Comparison of ENCODE assay signal across 8 cellular contexts in genomic region chr17:81040791-81041337, GRCh38. TPM values are rescaled to one million over a fixed set of nuclear protein-coding genes. Genes with fewer than 3 reads are reported as not detected.
DNase-seq lines count a peak whose midpoint lies in the region; ATAC-seq and TF ChIP-seq lines count a peak whose summit lies in the region.

No MANE protein-coding gene starts in this region.

- 66 to 74% (median 70%) methylated on average over 6 of the region's 6 CpGs for WGBS in heart left ventricle, 4 donors
- 53% methylated on average over 6 of the region's 6 CpGs; no CpG with 5 or more reads in 1 of the 2 donors for WGBS in transverse colon (ENCODE audit: low coverage in 1 of 2), 2 donors

- H3K4me1 ChIP-seq in heart left ventricle (peaks cover 12 to 90% (median 67%) of the 10 kb centered on the region in 12 donors), transverse colon (peaks cover 29 to 77% (median 53%) of the 10 kb centered on the region in 4 donors)

- TF ChIP-seq POLR2A in heart left ventricle (IDR thresholded peaks at IDR 0.05) = no peak
- no peak for TF ChIP-seq POLR2A in transverse colon (IDR thresholded peaks at IDR 0.05)

- H3K9ac ChIP-seq in SK-N-MC (ENCODE audit: insufficient read length) = no peak overlapping the region

- ATAC-seq in heart left ventricle = no peak
- no peak for ATAC-seq in Right ventricle myocardium inferior
- no peak for ATAC-seq in HG03196 (IDR thresholded peaks at IDR 0.05; ENCODE audit: unreplicated experiment)
- no peak for ATAC-seq in HG03045 (IDR thresholded peaks at IDR 0.05; ENCODE audit: unreplicated experiment)

- TF ChIP-seq CTCF in heart left ventricle (IDR thresholded peaks at IDR 0.05) (peak in 8 of 12 donors; percentile 7 to 35 (median 25)), fibroblast of pulmonary artery (IDR thresholded peaks at IDR 0.05; ENCODE audit: low read length, missing control alignments) (peak; percentile 52), transverse colon (IDR thresholded peaks at IDR 0.05) (peak in 3 of 5 experiments; percentile 14 to 26 (median 14))

- TF ChIP-seq EP300 in transverse colon (IDR thresholded peaks at IDR 0.05; ENCODE audit: low read depth) = no peak

- in situ Hi-C loops in transverse colon (cut with MboI; ENCODE audit: low pct_ligation_motif_present in 1 of 4, low pct_unique_long_range_greater_than_20kb in 1 of 4, low sequenced_read_pairs in 3 of 4) = no loop called here

- intact Hi-C loops in heart left ventricle (cut with DNase I) = no loop called here
- intact Hi-C loops in Right ventricle myocardium inferior (cut with DNase I) = no loop called here
- intact Hi-C loops in transverse colon (cut with DNase I; ENCODE audit: low total_unique reads) = no loop called here

- peak overlapping the region in 1 of 12 donors; percentile 35 for H3K27ac ChIP-seq in heart left ventricle
- no peak overlapping the region for H3K27ac ChIP-seq in SK-N-MC
- peak overlapping the region in 3 of 4 donors; percentile 8 to 36 (median 16) for H3K27ac ChIP-seq in transverse colon

- no peak overlapping the region for H3K4me3 ChIP-seq in heart left ventricle
- H3K4me3 ChIP-seq in SK-N-MC = peak overlapping the region; percentile 37; the same call in 1 of the 2 replicates
- H3K4me3 ChIP-seq in fibroblast of pulmonary artery (replicated peaks; ENCODE audit: low read depth, low read length) = no peak overlapping the region
- no peak overlapping the region for H3K4me3 ChIP-seq in transverse colon

- H3K36me3 ChIP-seq in heart left ventricle = no peaks in the 10 kb centered on the region
- no peaks in the 10 kb centered on the region for H3K36me3 ChIP-seq in SK-N-MC (ENCODE audit: insufficient read depth, low read length)
- no peaks in the 10 kb centered on the region for H3K36me3 ChIP-seq in transverse colon

- no peak for DNase-seq in heart left ventricle
- DNase-seq in Right ventricle myocardium inferior (ENCODE audit: missing footprints) = no peak
- DNase-seq in SK-N-MC (ENCODE audit: low read depth, low spot score) = no peak
- no peak for DNase-seq in fibroblast of pulmonary artery (ENCODE audit: low read depth)
- no peak for DNase-seq in transverse colon
- no peak for DNase-seq in occipital lobe (lab: John Stamatoyannopoulos, UW)

- H3K9me3 ChIP-seq in heart left ventricle (no peaks in the 10 kb centered on the region), SK-N-MC (ENCODE audit: low read depth, low read length) (no peaks in the 10 kb centered on the region), transverse colon (no peaks in the 10 kb centered on the region)

- H3K27me3 ChIP-seq in heart left ventricle = peaks cover 0 to 1% (median 0%) of the 10 kb centered on the region in 9 donors
- no peaks in the 10 kb centered on the region for H3K27me3 ChIP-seq in transverse colon

RNA-seq across cellular contexts. Expression of gene BAIAP2, which starts 5.9 kb away (rescaled TPM):
- total RNA-seq in heart left ventricle = 10 to 100 TPM in 8 of 9 donors, 1 to 10 TPM in 1; 8.9 to 30.2 (median 18.8) TPM
- 10 to 100 TPM; 15.3 to 18.5 TPM for polyA plus RNA-seq in heart left ventricle
- 32.1 TPM for total RNA-seq in Right ventricle myocardium inferior
- total RNA-seq in transverse colon = 10 to 100 TPM; 11.7 to 62.1 (median 39.6) TPM
- 26.2 TPM for total RNA-seq in occipital lobe

RNA-seq across cellular contexts. Expression of gene CHMP6, which starts 49.2 kb away (rescaled TPM):
- total RNA-seq in heart left ventricle (10 to 100 TPM; 17.9 to 25.9 (median 19.4) TPM), Right ventricle myocardium inferior (19.0 TPM), transverse colon (100 to 1,000 TPM in 1 of 4 donors, 10 to 100 TPM in 3; 38.6 to 107 (median 41.7) TPM), occipital lobe (11.7 TPM)
- 10 to 100 TPM; 24.4 to 35.5 TPM for polyA plus RNA-seq in heart left ventricle
